17 cellular contexts compared by ENCODE assay signal in the genomic region with DNA sequence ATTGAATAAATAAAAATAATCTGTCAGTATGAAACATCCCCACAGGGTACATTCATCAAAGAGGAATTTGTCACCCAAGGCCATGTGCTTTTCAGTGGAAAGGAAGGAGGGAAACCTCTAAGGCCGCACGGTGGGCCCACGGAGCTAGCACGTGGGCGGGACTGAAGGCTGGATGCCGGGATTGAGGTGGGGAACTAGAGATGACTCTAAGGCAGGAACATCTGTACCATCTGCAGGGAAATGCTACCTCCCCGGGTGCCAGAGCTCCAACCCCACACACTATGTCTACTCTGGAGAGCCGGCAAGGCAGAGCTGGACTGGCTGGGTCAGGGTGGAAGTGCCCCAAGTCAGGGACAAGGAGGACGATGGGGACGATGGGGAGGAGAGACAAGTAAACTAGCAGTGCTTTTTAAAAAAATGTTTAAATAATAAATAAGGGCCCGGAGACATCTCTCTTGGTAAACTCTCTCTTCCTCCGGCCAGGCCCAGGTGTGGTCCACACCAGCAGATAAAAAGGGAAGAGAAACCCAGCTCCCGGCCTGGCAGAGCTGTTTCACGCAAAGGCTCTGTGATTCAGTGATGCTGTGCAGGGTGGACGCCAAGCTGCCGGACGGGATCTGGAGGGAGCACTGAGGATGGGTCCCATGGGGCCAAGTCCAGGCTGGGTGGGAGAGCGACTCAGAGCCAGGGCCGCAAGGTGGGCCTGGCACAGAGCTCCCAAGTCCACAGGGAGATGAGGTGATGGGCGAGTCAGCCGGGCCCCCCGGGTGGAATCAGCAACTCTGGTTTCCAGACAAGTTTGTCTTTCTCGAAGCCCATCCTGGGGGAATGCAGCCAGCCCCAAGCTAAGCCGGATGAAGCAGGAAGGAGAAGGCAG. TPM values are rescaled to one million over a fixed set of nuclear protein-coding genes. Genes with fewer than 3 reads are reported as not detected.
DNase-seq lines count a peak whose midpoint lies in the region; ATAC-seq, FAIRE-seq and TF ChIP-seq lines count a peak whose summit lies in the region.
"Had no signal": no experiment of that assay in that cellular context is flagged by ENCODE, and none has a peak within 500 bp of the region (broad histone marks: within the 10 kb centered on the region; RNA-seq: fewer than 3 reads in every experiment).

No MANE protein-coding gene starts in this region.

- no peaks in the 10 kb centered on the region for H3K9me3 ChIP-seq in Panc1 (ENCODE audit: control insufficient read depth, insufficient read depth, low read depth, low read length)
- H3K9me3 ChIP-seq: HAP-1, heart left ventricle, testis had no signal

- CTCF ChIA-PET in Panc1 (lab: Charles Lee), result interaction anchor here (1.1 kb wide), 1 partner anchor 133 kb away, joined by 3 read pairs; no protein-coding TSS in a partner anchor

- in situ Hi-C loops in Panc1 (cut with HindIII; ENCODE audit: low pct_unique_long_range_greater_than_20kb, low sequenced_read_pairs), result no loop called here

- peak overlapping the region; percentile 63 for H3K27ac Mint-ChIP-seq in chondrocyte (ENCODE audit: unreplicated experiment)

- no peaks in the 10 kb centered on the region for H3K36me3 Mint-ChIP-seq in chondrocyte (ENCODE audit: low read depth)
- H3K36me3 Mint-ChIP-seq: CD4-positive, CD25-positive, alpha-beta regulatory T cell had no signal

- H3K4me3 ChIP-seq in Panc1 (ENCODE audit: low read depth in 2 of 2, low read length in 2 of 2), result no peak overlapping the region
- H3K4me3 ChIP-seq: HAP-1, testis had no signal

- POLR2A ChIA-PET in Panc1 (lab: Charles Lee), result no interaction called here

- ATAC-seq in Panc1 (no peak), GM19351 (IDR thresholded peaks at IDR 0.05; ENCODE audit: unreplicated experiment) (no peak)

- DNase-seq in Daoy (ENCODE audit: low read depth) (peak; percentile 61), Panc1 (ENCODE audit: low read depth, low spot score) (no peak), chondrocyte (ENCODE audit: low spot score) (no peak), HK-2 (ENCODE audit: unreplicated experiment) (no peak), NCI-H748 treated with DMSO at 0.1 percent for 48 hours (lab: John Stamatoyannopoulos, UW) (no peak), cortex of kidney (lab: John Stamatoyannopoulos, UW) (no peak)
- DNase-seq: caudate nucleus; CD4-positive, CD25-positive, alpha-beta regulatory T cell; NCI-H146; NCI-H524 treated with DMSO at 0.1 percent for 48 hours; SHP77 treated with DMSO at 0.1 percent for 48 hours; testis had no signal

- H3K27ac ChIP-seq in Panc1 (ENCODE audit: low read length), result peak overlapping the region; percentile 95
- H3K27ac ChIP-seq: testis, VCaP had no signal

- peak; percentile 94 for FAIRE-seq in A204.1 (lab: Jason Lieb, UNC)

- H3K4me1 Mint-ChIP-seq in chondrocyte (ENCODE audit: low read depth), result peaks cover 93% of the 10 kb centered on the region

- no peaks in the 10 kb centered on the region for H3K27me3 ChIP-seq in Panc1 (ENCODE audit: control insufficient read depth, insufficient read depth, low read length)
- H3K27me3 ChIP-seq: testis had no signal

- TF ChIP-seq CTCF in Panc1 (IDR thresholded peaks at IDR 0.05) (no peak), chondrocyte (IDR thresholded peaks at IDR 0.05) (no peak)

- peaks cover 84% of the 10 kb centered on the region for H3K4me1 ChIP-seq in Panc1 (ENCODE audit: control insufficient read depth, insufficient read depth, low read length)

- intact Hi-C loops in Panc1 (cut with micrococcal nuclease; ENCODE audit: unreplicated experiment), result loop anchor here (5.0 kb wide), 1 partner anchor 133 kb away; no protein-coding TSS in a partner anchor

- no peak overlapping the region for H3K4me3 Mint-ChIP-seq in chondrocyte (ENCODE audit: unreplicated experiment)
- H3K4me3 Mint-ChIP-seq: CD4-positive, CD25-positive, alpha-beta regulatory T cell had no signal

- H3K9me3 Mint-ChIP-seq in chondrocyte (ENCODE audit: low read depth), result no peaks in the 10 kb centered on the region
- H3K9me3 Mint-ChIP-seq: CD4-positive, CD25-positive, alpha-beta regulatory T cell had no signal

- no peaks in the 10 kb centered on the region; the same call in 1 of the 2 replicates for H3K36me3 ChIP-seq in Panc1 (ENCODE audit: control insufficient read depth, insufficient read depth, low read length)
- H3K36me3 ChIP-seq: HAP-1, heart left ventricle had no signal

- no TSS peak for BruUV-seq in Panc1 (replicated peaks; lab: Mats Ljungman, UMichigan)

- no peaks in the 10 kb centered on the region for H3K27me3 Mint-ChIP-seq in chondrocyte (ENCODE audit: low read depth)

RNA-seq across cellular contexts. Expression of gene LIF, which starts 5.8 kb away (rescaled TPM):
- 33.3 and 35.2 TPM in 2 replicates for total RNA-seq in Daoy (2014; rRNA removed; shearing (Covaris generic))
- total RNA-seq in Panc1 (2021; ENCODE audit: unreplicated experiment) (34.4 TPM), chondrocyte (18.9 to 21.5 TPM (median 21.3 TPM) in 3 replicates)
- 40.7 TPM for polyA plus RNA-seq in Panc1 (2012; ENCODE audit: insufficient read length)
- polyA plus RNA-seq: CD4-positive, CD25-positive, alpha-beta regulatory T cell had no signal

RNA-seq across cellular contexts. Expression of gene OSM, which starts 25.9 kb away (rescaled TPM):
- total RNA-seq in Daoy (2014; rRNA removed; shearing (Covaris generic)), result 0.06 TPM in 1 of 2 replicates, not detected in the other
- not detected for total RNA-seq in Panc1 (2021; ENCODE audit: unreplicated experiment)
- not detected for polyA plus RNA-seq in Panc1 (2012; ENCODE audit: insufficient read length)
- total RNA-seq in chondrocyte, result not detected in 3 replicates

RNA-seq across cellular contexts. Expression of gene CASTOR1, which starts 48.5 kb away (rescaled TPM):
- total RNA-seq in Daoy (2014; rRNA removed; shearing (Covaris generic)), result 5.9 and 10.3 TPM in 2 replicates
- 6.7 TPM for total RNA-seq in Panc1 (2021; ENCODE audit: unreplicated experiment)
- 16.2 TPM for polyA plus RNA-seq in Panc1 (2012; ENCODE audit: insufficient read length)
- total RNA-seq in chondrocyte, result 12.1 to 18.9 TPM (median 17.0 TPM) in 3 replicates
